ENCODE assay signal across 8 cellular contexts in genomic region chr7:876077-876971, GRCh38. TPM values are rescaled to one million over a fixed set of nuclear protein-coding genes. Genes with fewer than 3 reads are reported as not detected.
A peak's percentile ranks its signal among the peaks of the same experiment; 100 is the strongest.
DNase-seq lines count a peak whose midpoint lies in the region; ATAC-seq, FAIRE-seq and TF ChIP-seq lines count a peak whose summit lies in the region.

A gene with protein sequence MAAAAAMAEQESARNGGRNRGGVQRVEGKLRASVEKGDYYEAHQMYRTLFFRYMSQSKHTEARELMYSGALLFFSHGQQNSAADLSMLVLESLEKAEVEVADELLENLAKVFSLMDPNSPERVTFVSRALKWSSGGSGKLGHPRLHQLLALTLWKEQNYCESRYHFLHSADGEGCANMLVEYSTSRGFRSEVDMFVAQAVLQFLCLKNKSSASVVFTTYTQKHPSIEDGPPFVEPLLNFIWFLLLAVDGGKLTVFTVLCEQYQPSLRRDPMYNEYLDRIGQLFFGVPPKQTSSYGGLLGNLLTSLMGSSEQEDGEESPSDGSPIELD (plus strand): TSS chr7:876554. CDS start chr7:876646, 92 bp downstream.

- peaks cover 2 to 38% of the 10 kb centered on the region in 2 donors for H3K36me3 ChIP-seq in psoas muscle (ENCODE audit: insufficient read depth in 1 of 2, low read depth in 1 of 2)

- WGBS in psoas muscle, 3 donors = 0% methylated on average over 63 to 129 of the region's 129 CpGs

- ATAC-seq in HG02759 (IDR thresholded peaks at IDR 0.05; ENCODE audit: unreplicated experiment) = peak; percentile 83
- peak; percentile 80 for ATAC-seq in left ventricle myocardium superior
- ATAC-seq in psoas muscle = peak; percentile 70 to 77 (median 76)

- peak; percentile 99 for FAIRE-seq in urothelium cell line (lab: Jason Lieb, UNC)

- peak; percentile 28 for TF ChIP-seq CTCF in GM12873 (IDR thresholded peaks at IDR 0.05; ENCODE audit: insufficient read depth, low read depth, low read length, missing control alignments)
- TF ChIP-seq CTCF in psoas muscle (IDR thresholded peaks at IDR 0.05) = peak; percentile 21

- DNase-seq in NCI-H1417 treated with DMSO at 0.1 percent for 48 hours (lab: John Stamatoyannopoulos, UW) (peak; percentile 67), amniotic stem cell (lab: John Stamatoyannopoulos, UW) (peak; percentile 92), left ventricle myocardium superior (peak; percentile 98), psoas muscle (peak; percentile 98 to 99), urothelium cell line (ENCODE audit: low spot score) (peak; percentile 96)

- no peaks in the 10 kb centered on the region for H3K27me3 ChIP-seq in psoas muscle (ENCODE audit: insufficient read depth in 3 of 3, low read length in 2 of 3)

- peak within 1 kb of the TSS; percentile 80 for H3K4me3 ChIP-seq in psoas muscle

- no peaks in the 10 kb centered on the region for H3K9me3 ChIP-seq in psoas muscle

- peaks cover 42% of the 10 kb centered on the region for H3K4me1 ChIP-seq in psoas muscle

- H3K27ac ChIP-seq in psoas muscle = peak within 1 kb of the TSS; percentile 89

- intact Hi-C loops in T-helper 1 cell treated with Interleukin-12 subunit alpha and Interleukin-12 subunit beta and Interleukin-4 antibody, amounts not matched to agents 30 ng/mL and 1 ng/mL, for 36 hours (cut with micrococcal nuclease) = loop anchor here (1.0 to 2.0 kb wide), 10 partner anchors 47 to 727 kb away; partner anchors contain the start of genes ADAP1, COX19, DNAAF5 and GPR146
- intact Hi-C loops in left ventricle myocardium superior (cut with micrococcal nuclease) = loop anchor here (10.0 kb wide), 2 partner anchors 52 to 92 kb away; no protein-coding TSS in a partner anchor
- intact Hi-C loops in psoas muscle (cut with DNase I) = loop anchor here (10.0 kb wide), 1 partner anchor 552 kb away; no protein-coding TSS in a partner anchor

RNA-seq across cellular contexts. Expression of the gene that starts here (rescaled TPM):
- 33.7 and 45.8 TPM in 2 replicates for total RNA-seq in T-helper 1 cell treated with Interleukin-12 subunit alpha and Interleukin-12 subunit beta and Interleukin-4 antibody, amounts not matched to agents 30 ng/mL and 1 ng/mL, for 36 hours
- total RNA-seq in left ventricle myocardium superior = 20.6 TPM
- 10 to 100 TPM; 27.3 to 42.3 (median 29.1) TPM for total RNA-seq in psoas muscle
- 10 to 100 TPM; 36.8 to 51.1 (median 48.3) TPM for polyA plus RNA-seq in psoas muscle

Comparison
In these comparisons a context has a peak if more than half of its experiments do, and no peak if none do; other contexts are left out.
1. Peak in every context shown above with its lines: DNase-seq, ATAC-seq, H3K4me3 ChIP-seq and H3K27ac ChIP-seq.